Comparison of ENCODE assay signal across 20 cellular contexts in the genomic region with DNA sequence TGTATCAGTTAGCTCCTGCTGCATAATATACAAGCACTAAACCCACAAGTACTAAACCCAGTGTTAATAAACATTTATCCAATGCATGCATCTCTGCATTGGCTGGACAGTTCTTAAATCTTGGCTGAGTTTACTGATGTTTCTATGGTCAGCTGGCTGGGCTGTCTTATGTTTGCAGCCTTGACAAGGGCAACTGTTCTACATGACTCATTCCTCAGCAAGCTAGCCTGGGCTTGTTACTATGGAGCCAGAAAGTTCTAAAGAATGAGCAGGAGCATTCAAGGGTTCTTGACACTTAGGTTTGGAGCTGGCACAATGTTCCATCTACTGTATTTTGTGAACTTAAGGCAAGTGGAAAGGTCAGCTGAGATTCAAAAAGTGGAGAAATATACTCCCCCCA.
"Had no signal": no experiment of that assay in that cellular context is flagged by ENCODE, and none has a peak within 500 bp of the region (broad histone marks: within the 10 kb centered on the region; RNA-seq: fewer than 3 reads in every experiment).

No MANE protein-coding gene starts in this region.

- H3K27ac ChIP-seq: coronary artery, dorsolateral prefrontal cortex, gastroesophageal sphincter, left ventricle myocardium inferior, psoas muscle, right lobe of liver, spleen, testis, transverse colon had no signal

- H3K36me3 ChIP-seq: gastroesophageal sphincter, left ventricle myocardium inferior, right lobe of liver, spleen, transverse colon had no signal

- ATAC-seq: esophagus mucosa; gastroesophageal sphincter; psoas muscle; right lobe of liver; stimulated activated naive B cell treated with anti-CD40 and anti-IgM and Interleukin-4, amounts not matched to agents 10 μg/mL and 1 μg/mL and 100 μg/mL, for 72 hours; stimulated activated naive CD8-positive, alpha-beta T cell treated with anti-CD3 and anti-CD28 coated beads, Interleukin-15, amount 100 ng/mL, for 72 hours had no signal

- H3K4me3 ChIP-seq: coronary artery, dorsolateral prefrontal cortex, gastroesophageal sphincter, left ventricle myocardium inferior, lung, psoas muscle, right lobe of liver, spleen, testis, transverse colon had no signal

- DNase-seq: dorsolateral prefrontal cortex; effector CD8-positive, alpha-beta T cell; glutamatergic neuron; left ventricle myocardium inferior; mesenchymal stem cell; naive B cell; psoas muscle; retina; right lobe of liver; spleen; stimulated activated CD4-positive, alpha-beta T cell treated with anti-CD3 and anti-CD28 coated beads, Interleukin-2, amount 100 ng/mL, for 24 hours; stimulated activated CD4-positive, alpha-beta T cell treated with anti-CD3 and anti-CD28 coated beads, Interleukin-4, amount 100 ng/mL, for 4 hours; stimulated activated naive B cell treated with anti-CD40 and anti-IgM and Interleukin-4, amounts not matched to agents 10 μg/mL and 1 μg/mL and 100 μg/mL, for 72 hours; stimulated activated naive CD8-positive, alpha-beta T cell treated with anti-CD3 and anti-CD28 coated beads, Interleukin-15, amount 100 ng/mL, for 72 hours; testis; transverse colon had no signal

- H3K27me3 ChIP-seq: right lobe of liver, testis, transverse colon had no signal
